ENCODE assay signal across 19 cellular contexts in the genomic region with DNA sequence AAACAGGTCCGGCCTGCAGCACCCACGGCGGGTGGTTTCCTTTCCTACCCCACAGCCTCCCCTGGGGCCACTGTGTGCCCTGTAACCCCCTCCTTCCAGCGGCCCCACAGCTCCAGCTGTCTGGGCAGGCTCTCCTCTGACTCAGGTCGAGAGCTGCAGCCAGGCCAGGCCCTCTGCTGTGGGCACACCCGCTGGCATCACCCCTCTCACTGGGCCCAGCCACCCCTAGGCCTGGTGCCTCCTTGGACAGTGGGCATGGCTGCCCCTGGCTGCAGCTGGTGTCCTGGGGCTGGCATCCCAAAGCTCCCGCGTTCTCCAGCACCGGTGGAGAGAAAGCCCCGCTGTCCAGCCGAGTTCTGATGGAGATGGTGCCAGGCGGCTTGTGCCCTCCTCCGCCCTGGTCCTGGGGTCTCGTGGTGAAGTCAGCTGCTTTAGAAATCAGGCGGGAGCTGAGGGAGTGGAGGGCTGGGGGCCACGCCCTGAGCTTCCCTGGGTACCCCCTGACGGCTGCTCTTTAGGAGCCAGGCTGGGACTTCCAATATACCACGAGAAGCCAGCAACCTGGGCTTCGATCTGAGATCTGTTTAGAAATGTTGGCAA.
DNase-seq lines count a peak whose midpoint lies in the region; TF ChIP-seq lines count a peak whose summit lies in the region.
"Had no signal": no experiment of that assay in that cellular context is flagged by ENCODE, and none has a peak within 500 bp of the region (broad histone marks: within the 10 kb centered on the region; RNA-seq: fewer than 3 reads in every experiment).

No MANE protein-coding gene starts in this region.

- POLR2A ChIA-PET in GM10248 (lab: Yijun Ruan, JAX), result no interaction called here

- H3K27ac ChIP-seq in BLaER1, result no peak overlapping the region
- no peak overlapping the region for H3K27ac ChIP-seq in osteoblast (ENCODE audit: low read depth, low read length)

- H3K4me3 ChIP-seq in BLaER1 (peak overlapping the region; percentile 15; the same call in 1 of the 2 replicates), osteoblast (ENCODE audit: insufficient read depth, low read length) (no peak overlapping the region)
- H3K4me3 ChIP-seq: GM23338, K562 had no signal

- H3K27me3 ChIP-seq in BLaER1 (no peaks in the 10 kb centered on the region), osteoblast (ENCODE audit: insufficient read depth, low read length) (no peaks in the 10 kb centered on the region)

- peaks cover 5% of the 10 kb centered on the region for H3K27me3 Mint-ChIP-seq in glutamatergic neuron (ENCODE audit: unreplicated experiment)

- H3K4me1 ChIP-seq in BLaER1 (peaks cover 30% of the 10 kb centered on the region), osteoblast (ENCODE audit: insufficient read depth, low read length) (no peaks in the 10 kb centered on the region)
- H3K4me1 ChIP-seq: Caco-2 had no signal

- H3K4me2 ChIP-seq in BLaER1 (peak overlapping the region; percentile 93), osteoblast (ENCODE audit: insufficient read depth, low read length) (no peak overlapping the region)
- H3K4me2 ChIP-seq: GM23338 had no signal

- H3K9me3 Mint-ChIP-seq in glutamatergic neuron (ENCODE audit: unreplicated experiment), result peaks cover 7% of the 10 kb centered on the region
- H3K9me3 Mint-ChIP-seq: CD4-positive, alpha-beta T cell; GM23338 had no signal

- no peaks in the 10 kb centered on the region for H3K36me3 ChIP-seq in BLaER1
- H3K36me3 ChIP-seq in osteoblast (ENCODE audit: insufficient read depth, low read length), result no peaks in the 10 kb centered on the region

- peaks cover 3% of the 10 kb centered on the region for H3K36me3 Mint-ChIP-seq in glutamatergic neuron (ENCODE audit: unreplicated experiment)

- TF ChIP-seq CTCF in GM13976 (IDR thresholded peaks at IDR 0.05; ENCODE audit: borderline replicate concordance, control extremely low read depth, extremely low read depth, insufficient read depth, missing control alignments) (no peak), glutamatergic neuron (IDR thresholded peaks at IDR 0.05; ENCODE audit: partially characterized antibody, unreplicated experiment) (no peak), osteoblast (IDR thresholded peaks at IDR 0.05; ENCODE audit: extremely low read depth, low read depth, low read length) (no peak), GM10248 (IDR thresholded peaks at IDR 0.05; ENCODE audit: control extremely low read depth, extremely low read depth, low read depth, missing control alignments) (no peak)

- H3K9me3 ChIP-seq in BLaER1, result no peaks in the 10 kb centered on the region
- no peaks in the 10 kb centered on the region for H3K9me3 ChIP-seq in osteoblast (ENCODE audit: low read depth, low read length)
- H3K9me3 ChIP-seq: Caco-2 had no signal

- H2AFZ ChIP-seq in osteoblast (ENCODE audit: low read length), result no peak overlapping the region
- H2AFZ ChIP-seq: GM23338 had no signal

- CTCF ChIA-PET in GM10248 (lab: Yijun Ruan, JAX), result interaction anchor here (1.1 kb wide), 1 partner anchor 9 kb away, joined by 3 read pairs; no protein-coding TSS in a partner anchor

- H3K4me3 Mint-ChIP-seq in glutamatergic neuron (ENCODE audit: unreplicated experiment), result no peak overlapping the region
- H3K4me3 Mint-ChIP-seq: CD4-positive, alpha-beta T cell; GM23338 had no signal

- peaks cover 4% of the 10 kb centered on the region for H3K4me1 Mint-ChIP-seq in glutamatergic neuron (ENCODE audit: low read depth, unreplicated experiment)
- H3K4me1 Mint-ChIP-seq: GM23338 had no signal

- no peak overlapping the region for H3K9ac ChIP-seq in BLaER1

- in situ Hi-C loops in GM13976 (cut with MboI; ENCODE audit: low sequenced_read_pairs, unreplicated experiment), result no loop called here

- H3K27ac Mint-ChIP-seq in glutamatergic neuron (ENCODE audit: unreplicated experiment), result no peak overlapping the region
- H3K27ac Mint-ChIP-seq: CD4-positive, alpha-beta T cell; GM23338 had no signal

- H4K20me1 ChIP-seq in BLaER1 (no peaks in the 10 kb centered on the region), osteoblast (ENCODE audit: insufficient read depth, low read length) (no peaks in the 10 kb centered on the region)

- H3K79me2 ChIP-seq in osteoblast (ENCODE audit: insufficient read depth, low read length), result no peaks in the 10 kb centered on the region

- DNase-seq in GM13976 (ENCODE audit: low spot score) (peak; percentile 9), glutamatergic neuron (peak; percentile 11), osteoblast (ENCODE audit: insufficient read length, low spot score, missing footprints) (peak; percentile 52), GM10248 (ENCODE audit: extremely low spot score) (no peak), DMS114 treated with DMSO at 0.1 percent for 48 hours (lab: John Stamatoyannopoulos, UW; ENCODE audit: unreplicated experiment) (no peak), AML-193 (lab: John Stamatoyannopoulos, UW) (no peak), NCI-H1092 treated with DMSO at 0.1 percent for 48 hours (lab: John Stamatoyannopoulos, UW) (no peak)
- DNase-seq: ACHN; Caco-2; CD4-positive, alpha-beta T cell; DMS53; EL; NCI-H1930; NCI-H226; NCI-H524 treated with DMSO at 0.1 percent for 48 hours; SIG-M5 had no signal

Comparison
In these comparisons a context has a peak if more than half of its experiments do, and no peak if none do; other contexts are left out.
1. DNase-seq: peak in GM13976 (single experiment), glutamatergic neuron (single experiment) and osteoblast (single experiment); none in GM10248 (single experiment), DMS114 treated with DMSO at 0.1 percent for 48 hours (single experiment), AML-193 (0 of 2) and NCI-H1092 treated with DMSO at 0.1 percent for 48 hours (single experiment).